1 cellular context compared by ENCODE assay signal in genomic region chr16:2982402-2982801, GRCh38.
TF ChIP-seq lines count a peak whose summit lies in the region.

No MANE protein-coding gene starts in this region.

TF ChIP-seq in HCT116, 20 proteins besides CTCF, POLR2A, EP300 and RAD21:
- TF ChIP-seq, protein P1, sequence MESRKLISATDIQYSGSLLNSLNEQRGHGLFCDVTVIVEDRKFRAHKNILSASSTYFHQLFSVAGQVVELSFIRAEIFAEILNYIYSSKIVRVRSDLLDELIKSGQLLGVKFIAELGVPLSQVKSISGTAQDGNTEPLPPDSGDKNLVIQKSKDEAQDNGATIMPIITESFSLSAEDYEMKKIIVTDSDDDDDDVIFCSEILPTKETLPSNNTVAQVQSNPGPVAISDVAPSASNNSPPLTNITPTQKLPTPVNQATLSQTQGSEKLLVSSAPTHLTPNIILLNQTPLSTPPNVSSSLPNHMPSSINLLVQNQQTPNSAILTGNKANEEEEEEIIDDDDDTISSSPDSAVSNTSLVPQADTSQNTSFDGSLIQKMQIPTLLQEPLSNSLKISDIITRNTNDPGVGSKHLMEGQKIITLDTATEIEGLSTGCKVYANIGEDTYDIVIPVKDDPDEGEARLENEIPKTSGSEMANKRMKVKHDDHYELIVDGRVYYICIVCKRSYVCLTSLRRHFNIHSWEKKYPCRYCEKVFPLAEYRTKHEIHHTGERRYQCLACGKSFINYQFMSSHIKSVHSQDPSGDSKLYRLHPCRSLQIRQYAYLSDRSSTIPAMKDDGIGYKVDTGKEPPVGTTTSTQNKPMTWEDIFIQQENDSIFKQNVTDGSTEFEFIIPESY (IDR thresholded peaks at IDR 0.05; ENCODE audit: extremely low read depth, insufficient replicate concordance, low read length): no peak
- no peak for TF ChIP-seq CBX3 (IDR thresholded peaks at IDR 0.05; ENCODE audit: low read depth)
- no peak for TF ChIP-seq ZNF274 (IDR thresholded peaks at IDR 0.05; ENCODE audit: low read depth, low read length)
- no peak for TF ChIP-seq CEBPB (IDR thresholded peaks at IDR 0.05; ENCODE audit: low read depth)
- no peak for TF ChIP-seq ZFX (IDR thresholded peaks at IDR 0.05)
- TF ChIP-seq FOSL1 (IDR thresholded peaks at IDR 0.05; ENCODE audit: low read depth): no peak
- no peak for TF ChIP-seq YY1 (IDR thresholded peaks at IDR 0.05; ENCODE audit: extremely low read depth, insufficient replicate concordance, low read depth, low read length)
- TF ChIP-seq ATF3 (IDR thresholded peaks at IDR 0.05): no peak
